27 cellular contexts compared by ENCODE assay signal in the genomic region with DNA sequence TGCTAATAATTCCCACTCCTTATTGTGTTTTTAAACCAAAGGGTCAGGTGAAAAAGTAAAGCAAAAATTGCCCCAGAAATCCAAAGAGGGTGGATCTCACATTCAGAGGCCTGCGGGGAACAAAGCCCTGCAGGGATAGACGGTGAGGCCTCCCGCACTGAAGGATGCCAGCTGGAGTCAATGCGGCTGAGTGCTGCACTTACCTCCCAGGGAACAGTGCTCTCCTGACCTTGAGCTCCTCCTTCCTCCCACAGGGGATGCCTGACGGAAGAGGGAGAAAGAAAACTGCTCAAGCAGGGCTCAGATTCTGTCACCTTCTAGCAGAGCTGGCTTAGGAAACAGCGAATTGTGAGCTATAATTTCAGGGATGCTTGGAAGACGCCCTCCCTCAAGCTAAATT.
A peak's percentile ranks its signal among the peaks of the same experiment; 100 is the strongest.
DNase-seq lines count a peak whose midpoint lies in the region; ATAC-seq and TF ChIP-seq lines count a peak whose summit lies in the region.
"Had no signal": no experiment of that assay in that cellular context is flagged by ENCODE, and none has a peak within 500 bp of the region (broad histone marks: within the 10 kb centered on the region; RNA-seq: fewer than 3 reads in every experiment).

No MANE protein-coding gene starts in this region.

- H3K27ac Mint-ChIP-seq in glutamatergic neuron (ENCODE audit: unreplicated experiment) (peak overlapping the region; percentile 36), neural progenitor cell (peak overlapping the region; percentile 63)
- H3K27ac Mint-ChIP-seq: B cell; CD8-positive, alpha-beta T cell had no signal

- ATAC-seq in HG02938 (IDR thresholded peaks at IDR 0.05; ENCODE audit: unreplicated experiment) = no peak
- ATAC-seq: CD8-positive, alpha-beta T cell; GM12878; HCT116 had no signal

- H3K4me1 Mint-ChIP-seq in glutamatergic neuron (ENCODE audit: low read depth, unreplicated experiment) = peaks cover 3% of the 10 kb centered on the region
- peaks cover 28% of the 10 kb centered on the region for H3K4me1 Mint-ChIP-seq in neural progenitor cell
- H3K4me1 Mint-ChIP-seq: B cell had no signal

- DNase-seq in astrocyte of the spinal cord (ENCODE audit: low read depth, low spot score) (peak; percentile 1), glutamatergic neuron (peak; percentile 35), neural progenitor cell (ENCODE audit: low spot score) (no peak), testis (peak; percentile 23), left ventricle myocardium inferior (no peak), KBM-7 (no peak)
- DNase-seq: CD8-positive, alpha-beta T cell; DMS 273 treated with DMSO at 0.1 percent for 48 hours; DMS79; EL; GDM1; Karpas-422; NCI-H1092; NCI-H1417 treated with DMSO at 0.1 percent for 48 hours; NCI-H1694 treated with DMSO at 0.1 percent for 48 hours; NCI-H2081; NCI-H2171 treated with DMSO at 0.1 percent for 48 hours; NCI-H446; NCI-H524 treated with DMSO at 0.1 percent for 48 hours; NCI-H774; SIG-M5 had no signal

- H3K36me3 Mint-ChIP-seq in glutamatergic neuron (ENCODE audit: unreplicated experiment) = peaks cover 15% of the 10 kb centered on the region
- H3K36me3 Mint-ChIP-seq in neural progenitor cell = no peaks in the 10 kb centered on the region
- H3K36me3 Mint-ChIP-seq: CD8-positive, alpha-beta T cell had no signal

- TF ChIP-seq POLR2A in testis (IDR thresholded peaks at IDR 0.05) = no peak

- peaks cover 8% of the 10 kb centered on the region for H3K9me3 Mint-ChIP-seq in glutamatergic neuron (ENCODE audit: unreplicated experiment)
- H3K9me3 Mint-ChIP-seq in neural progenitor cell = peaks cover 34% of the 10 kb centered on the region

- H3K4me2 ChIP-seq in neural progenitor cell = no peak overlapping the region

- H3K4me3 Mint-ChIP-seq in glutamatergic neuron (ENCODE audit: unreplicated experiment) (no peak overlapping the region), neural progenitor cell (no peak overlapping the region)
- H3K4me3 Mint-ChIP-seq: B cell; CD8-positive, alpha-beta T cell had no signal

- H3K27me3 Mint-ChIP-seq in glutamatergic neuron (ENCODE audit: unreplicated experiment) = peaks cover 2% of the 10 kb centered on the region
- peaks cover 5% of the 10 kb centered on the region for H3K27me3 Mint-ChIP-seq in neural progenitor cell (ENCODE audit: insufficient read depth, low read depth)

- no peaks in the 10 kb centered on the region for H3K4me1 ChIP-seq in neural progenitor cell
- H3K4me1 ChIP-seq in testis = no peaks in the 10 kb centered on the region
- no peaks in the 10 kb centered on the region for H3K4me1 ChIP-seq in left ventricle myocardium inferior

- intact Hi-C loops in testis (cut with DNase I; ENCODE audit: low total_unique reads) = no loop called here
- intact Hi-C loops in left ventricle myocardium inferior (cut with micrococcal nuclease) = no loop called here

- H3K36me3 ChIP-seq in neural progenitor cell (no peaks in the 10 kb centered on the region), testis (ENCODE audit: low read depth, missing control alignments) (no peaks in the 10 kb centered on the region), left ventricle myocardium inferior (no peaks in the 10 kb centered on the region)

- no peak overlapping the region for H3K9ac ChIP-seq in neural progenitor cell

- H3K9me3 ChIP-seq in neural progenitor cell (ENCODE audit: low read depth) = no peaks in the 10 kb centered on the region
- no peaks in the 10 kb centered on the region for H3K9me3 ChIP-seq in testis
- H3K9me3 ChIP-seq in left ventricle myocardium inferior (replicated peaks) = peaks cover 16% of the 10 kb centered on the region

- 45 to 48% methylated on average over 7 of the region's 7 CpGs for WGBS in testis, 2 donors

- no peak overlapping the region for H3K4me3 ChIP-seq in astrocyte of the spinal cord (ENCODE audit: low read depth, low read length)
- H3K4me3 ChIP-seq in neural progenitor cell = no peak overlapping the region
- H3K4me3 ChIP-seq in testis = no peak overlapping the region
- H3K4me3 ChIP-seq in left ventricle myocardium inferior = no peak overlapping the region
- H3K4me3 ChIP-seq: GM12878, SK-N-MC had no signal

- H3K27ac ChIP-seq in neural progenitor cell (no peak overlapping the region), testis (no peak overlapping the region), left ventricle myocardium inferior (replicated peaks) (no peak overlapping the region)
- H3K27ac ChIP-seq: C4-2B, SK-N-MC had no signal

- in situ Hi-C loops in astrocyte of the spinal cord (cut with HindIII; ENCODE audit: low sequenced_read_pairs) = no loop called here
- in situ Hi-C loops in KBM-7 (cut with MboI; ENCODE audit: low pct_unique_long_range_greater_than_20kb, low sequenced_read_pairs) = no loop called here

- TF ChIP-seq CTCF in astrocyte of the spinal cord (IDR thresholded peaks at IDR 0.05; ENCODE audit: low read depth, low read length) (no peak), glutamatergic neuron (IDR thresholded peaks at IDR 0.05; ENCODE audit: partially characterized antibody, unreplicated experiment) (no peak), neural progenitor cell (IDR thresholded peaks at IDR 0.05) (no peak), testis (IDR thresholded peaks at IDR 0.05) (no peak), left ventricle myocardium inferior (IDR thresholded peaks at IDR 0.05; ENCODE audit: borderline replicate concordance) (no peak)

- H4K20me1 ChIP-seq in neural progenitor cell (ENCODE audit: low read depth) = no peaks in the 10 kb centered on the region

- H3K79me2 ChIP-seq in neural progenitor cell (ENCODE audit: low read depth) = no peaks in the 10 kb centered on the region

- no peaks in the 10 kb centered on the region for H3F3A ChIP-seq in neural progenitor cell (ENCODE audit: low read depth)

- H3K27me3 ChIP-seq in neural progenitor cell = no peaks in the 10 kb centered on the region
- no peaks in the 10 kb centered on the region for H3K27me3 ChIP-seq in testis
- H3K27me3 ChIP-seq in left ventricle myocardium inferior (ENCODE audit: low read depth) = peaks cover 20% of the 10 kb centered on the region

- H2AFZ ChIP-seq in neural progenitor cell (replicated peaks) = no peak overlapping the region

Comparison
In these comparisons a context has a peak if more than half of its experiments do, and no peak if none do; other contexts are left out.
1. DNase-seq: peak in astrocyte of the spinal cord (single experiment), glutamatergic neuron (single experiment) and testis (single experiment); none in neural progenitor cell (single experiment), left ventricle myocardium inferior (single experiment) and KBM-7 (single experiment).